Comparison of ENCODE assay signal across 8 cellular contexts in genomic region chr19:49145485-49146407, GRCh38. TPM values are rescaled to one million over a fixed set of nuclear protein-coding genes. Genes with fewer than 3 reads are reported as not detected.
A peak's percentile ranks its signal among the peaks of the same experiment; 100 is the strongest.
DNase-seq lines count a peak whose midpoint lies in the region; ATAC-seq and TF ChIP-seq lines count a peak whose summit lies in the region.

No MANE protein-coding gene starts in this region.

- H3K27ac Mint-ChIP-seq in chondrocyte (ENCODE audit: unreplicated experiment), result no peak overlapping the region

- no peaks in the 10 kb centered on the region for H3K27me3 Mint-ChIP-seq in chondrocyte (ENCODE audit: low read depth)

- peak; percentile 44 for DNase-seq in GM04504 (ENCODE audit: low read depth)
- DNase-seq in NCI-H1105 (lab: John Stamatoyannopoulos, UW), result peak; percentile 53
- peak; percentile 86 for DNase-seq in activated CD4-positive, CD25-positive, alpha-beta regulatory T cell treated with anti-CD3 and anti-CD28 coated beads, Interleukin-2, amount 50 U/mL, for 72 hours
- peak; percentile 93 for DNase-seq in chondrocyte (ENCODE audit: low spot score)
- peak; percentile 63 for DNase-seq in kidney tubule cell (ENCODE audit: low spot score)
- peak; percentile 85 for DNase-seq in stimulated activated CD4-positive, alpha-beta T cell treated with anti-CD3 and anti-CD28 coated beads, Interleukin-1b, Interleukin-23, amount 100 ng/mL, for 48 hours

- ATAC-seq in HG03432 (IDR thresholded peaks at IDR 0.05; ENCODE audit: unreplicated experiment) (no peak), HG02938 (IDR thresholded peaks at IDR 0.05; ENCODE audit: unreplicated experiment) (no peak)

- TF ChIP-seq CTCF in chondrocyte (IDR thresholded peaks at IDR 0.05), result peak; percentile 96

- H3K9me3 Mint-ChIP-seq in chondrocyte (ENCODE audit: low read depth), result no peaks in the 10 kb centered on the region

- H3K4me1 Mint-ChIP-seq in chondrocyte (ENCODE audit: low read depth), result peaks cover 32% of the 10 kb centered on the region

- no peaks in the 10 kb centered on the region for H3K36me3 Mint-ChIP-seq in chondrocyte (ENCODE audit: low read depth)

- H3K4me3 Mint-ChIP-seq in chondrocyte (ENCODE audit: unreplicated experiment), result peak overlapping the region; percentile 57

RNA-seq across cellular contexts. Expression of gene HRC, which starts 9.4 kb away (rescaled TPM):
- total RNA-seq in chondrocyte, result not detected in 3 replicates

RNA-seq across cellular contexts. Expression of gene TRPM4, which starts 11.8 kb away (rescaled TPM):
- 42.2 to 53.4 TPM (median 50.2 TPM) in 3 replicates for total RNA-seq in chondrocyte

RNA-seq across cellular contexts. Expression of gene PPFIA3, which starts 26.4 kb away (rescaled TPM):
- 12.7 to 14.4 TPM (median 13.9 TPM) in 3 replicates for total RNA-seq in chondrocyte

RNA-seq across cellular contexts. Expression of gene C19orf73, which starts 26.8 kb away (rescaled TPM):
- 1.1 to 1.7 TPM (median 1.6 TPM) in 3 replicates for total RNA-seq in chondrocyte

RNA-seq across cellular contexts. Expression of gene LIN7B, which starts 31.6 kb away (rescaled TPM):
- 12.7 to 14.3 TPM (median 13.9 TPM) in 3 replicates for total RNA-seq in chondrocyte
